In genomic region chr17:45990836-45991235, GRCh38 we compare ENCODE assay signal across 32 cellular contexts. TPM values are rescaled to one million over a fixed set of nuclear protein-coding genes. Genes with fewer than 3 reads are reported as not detected.
DNase-seq lines count a peak whose midpoint lies in the region; ATAC-seq and TF ChIP-seq lines count a peak whose summit lies in the region.
"Had no signal": no experiment of that assay in that cellular context is flagged by ENCODE, and none has a peak within 500 bp of the region (broad histone marks: within the 10 kb centered on the region; RNA-seq: fewer than 3 reads in every experiment).

No MANE protein-coding gene starts in this region.

- no peak overlapping the region for H2BK15ac ChIP-seq in H9 (ENCODE audit: low read depth, low read length)

- no peak overlapping the region for H2BK120ac ChIP-seq in H9 (ENCODE audit: low read depth, low read length, poor library complexity, severe bottlenecking)

- CTCF ChIA-PET in PC-3 (lab: Charles Lee), result no interaction called here

- no peaks in the 10 kb centered on the region for H3F3A ChIP-seq in PC-3 (ENCODE audit: low read length, unreplicated experiment)

- no peak overlapping the region for H2AFZ ChIP-seq in H9 (ENCODE audit: low read length)
- H2AFZ ChIP-seq in PC-3 (ENCODE audit: low read length), result no peak overlapping the region

- no peak overlapping the region for H4K91ac ChIP-seq in H9 (ENCODE audit: insufficient read length, low read depth, low read length)

- no peak overlapping the region for H2BK12ac ChIP-seq in H9 (ENCODE audit: insufficient read length, low read depth, low read length)

- no peaks in the 10 kb centered on the region for H3K36me3 Mint-ChIP-seq in H9 (ENCODE audit: insufficient read depth in 1 of 3, low read depth in 3 of 3)
- H3K36me3 Mint-ChIP-seq: activated naive CD8-positive, alpha-beta T cell treated with anti-CD3 and anti-CD28 coated beads, Interleukin-2, amount 10 ng/mL, durations not matched to agents 7 days and 5 days; CD14-positive monocyte; IgD-negative memory B cell; T-cell had no signal

- H3K18ac ChIP-seq in H9 (ENCODE audit: insufficient read length, low read depth, low read length), result no peak overlapping the region

- H3K27ac Mint-ChIP-seq in H9, result no peak overlapping the region
- H3K27ac Mint-ChIP-seq: activated naive CD8-positive, alpha-beta T cell treated with anti-CD3 and anti-CD28 coated beads, Interleukin-2, amount 10 ng/mL, durations not matched to agents 7 days and 5 days; CD14-positive monocyte; effector memory CD8-positive, alpha-beta T cell; IgD-negative memory B cell; T-cell had no signal

- DNase-seq in BE2C, result no peak
- no peak for DNase-seq in H9
- no peak for DNase-seq in PC-3
- no peak for DNase-seq in fibroblast of the aortic adventitia (ENCODE audit: low read depth)
- DNase-seq in MV-4-11 (lab: John Stamatoyannopoulos, UW), result no peak
- DNase-seq in SHP77 (lab: John Stamatoyannopoulos, UW), result no peak
- DNase-seq in NCI-H1092 treated with DMSO at 0.1 percent for 48 hours (lab: John Stamatoyannopoulos, UW), result no peak
- DNase-seq: activated effector memory CD4-positive, alpha-beta T cell treated with anti-CD3 and anti-CD28 coated beads, Interleukin-2, amount 50 U/mL, for 16 hours; activated naive CD8-positive, alpha-beta T cell treated with anti-CD3 and anti-CD28 coated beads, Interleukin-2, amount 10 ng/mL, durations not matched to agents 7 days and 5 days; Calu3; effector memory CD8-positive, alpha-beta T cell; gastrocnemius medialis; hypothalamus; left lung; MG63; NCI-H1694; NCI-H774; ovary; right cardiac atrium; stimulated activated CD4-positive, alpha-beta T cell treated with anti-CD3 and anti-CD28 coated beads, Interleukin-4, amount 100 ng/mL, for 24 hours; stimulated activated naive CD4-positive, alpha-beta T cell treated with Interleukin-2 at 50 U/mL for 16 hours; T-cell; uterus had no signal

- ATAC-seq in PC-3 (no peak), HG02798 (IDR thresholded peaks at IDR 0.05; ENCODE audit: poor library complexity, unreplicated experiment) (no peak)
- ATAC-seq: effector memory CD8-positive, alpha-beta T cell; esophagus mucosa; gastrocnemius medialis; left lung; Panc1; right cardiac atrium; T-cell had no signal

- no peaks in the 10 kb centered on the region for H3K4me1 ChIP-seq in BE2C
- no peaks in the 10 kb centered on the region for H3K4me1 ChIP-seq in H9 (ENCODE audit: insufficient read depth, low read length)
- no peaks in the 10 kb centered on the region for H3K4me1 ChIP-seq in PC-3 (ENCODE audit: insufficient read depth, low read length)
- H3K4me1 ChIP-seq: gastrocnemius medialis, left lung, uterus had no signal

- H3K4me1 Mint-ChIP-seq in H9, result peaks cover 9 to 13% of the 10 kb centered on the region in 2 experiments
- H3K4me1 Mint-ChIP-seq: CD14-positive monocyte had no signal

- H2BK20ac ChIP-seq in H9 (ENCODE audit: low read depth, low read length, poor library complexity, severe bottlenecking), result no peak overlapping the region

- H3K4me2 ChIP-seq in H9 (ENCODE audit: insufficient read depth, insufficient read length, low read length), result no peak overlapping the region
- H3K4me2 ChIP-seq in PC-3 (ENCODE audit: low read length), result no peak overlapping the region

- H4K20me1 ChIP-seq in H9 (ENCODE audit: control insufficient read depth, insufficient read depth, insufficient read length), result no peaks in the 10 kb centered on the region
- no peaks in the 10 kb centered on the region for H4K20me1 ChIP-seq in PC-3 (ENCODE audit: low read length)

- H3K27me3 Mint-ChIP-seq in H9 (ENCODE audit: low read depth), result peaks cover 4% of the 10 kb centered on the region; the same call in 1 of the 2 replicates
- H3K27me3 Mint-ChIP-seq: T-cell had no signal

- H3K9me3 Mint-ChIP-seq in H9, result peaks cover 4 to 7% of the 10 kb centered on the region in 2 experiments; a peak in 3 of 5 replicates
- H3K9me3 Mint-ChIP-seq: activated naive CD8-positive, alpha-beta T cell treated with anti-CD3 and anti-CD28 coated beads, Interleukin-2, amount 10 ng/mL, durations not matched to agents 7 days and 5 days; CD14-positive monocyte; effector memory CD8-positive, alpha-beta T cell; IgD-negative memory B cell; T-cell had no signal

- no TSS peak for BruUV-seq in PC-3 (replicated peaks; lab: Mats Ljungman, UMichigan)

- H4K5ac ChIP-seq in H9 (ENCODE audit: insufficient read length, low read depth, low read length), result no peak overlapping the region

- H3K56ac ChIP-seq in H9 (ENCODE audit: insufficient read length, low read depth, low read length), result no peak overlapping the region

- H3K36me3 ChIP-seq in BE2C (no peaks in the 10 kb centered on the region), PC-3 (ENCODE audit: low read depth, low read length) (no peaks in the 10 kb centered on the region)
- H3K36me3 ChIP-seq: left lung, MG63, ovary, thoracic aorta, uterus had no signal

- no peak overlapping the region for H3K9ac ChIP-seq in H9 (ENCODE audit: extremely low read depth, insufficient read length, low read length)
- H3K9ac ChIP-seq in PC-3 (ENCODE audit: low read length), result no peak overlapping the region

- no peaks in the 10 kb centered on the region for H3K23me2 ChIP-seq in H9 (ENCODE audit: insufficient read length, low read depth, low read length, poor library complexity, severe bottlenecking)

- H3K23ac ChIP-seq in H9 (ENCODE audit: insufficient read length, low read depth, low read length), result no peak overlapping the region

- H3K14ac ChIP-seq in H9 (ENCODE audit: insufficient read depth, low read length), result no peak overlapping the region

- POLR2A ChIA-PET in PC-3 (lab: Charles Lee; ENCODE audit: unreplicated experiment), result interaction anchor here (0.5 kb wide), 1 partner anchor 296 kb away, joined by 3 read pairs; no protein-coding TSS in a partner anchor

- no peak overlapping the region for H3T11ph ChIP-seq in H9 (ENCODE audit: low read length)

- H3K4me3 ChIP-seq in BE2C (ENCODE audit: low read depth, low read length) (no peak overlapping the region), PC-3 (ENCODE audit: low read length) (no peak overlapping the region), fibroblast of the aortic adventitia (ENCODE audit: low read depth, low read length) (no peak overlapping the region)
- H3K4me3 ChIP-seq: gastrocnemius medialis, left lung, MG63, ovary, thoracic aorta, uterus had no signal

- no peaks in the 10 kb centered on the region for H3K79me1 ChIP-seq in H9 (ENCODE audit: insufficient read depth, low read depth, low read length, poor library complexity, severe bottlenecking)

- no peaks in the 10 kb centered on the region for H3K9me3 ChIP-seq in BE2C
- no peaks in the 10 kb centered on the region for H3K9me3 ChIP-seq in H9 (ENCODE audit: control insufficient read depth, low read depth, low read length)
- H3K9me3 ChIP-seq in PC-3 (ENCODE audit: low read length), result no peaks in the 10 kb centered on the region
- H3K9me3 ChIP-seq: gastrocnemius medialis, left lung, ovary, thoracic aorta, uterus had no signal

- H2AK5ac ChIP-seq in H9 (ENCODE audit: insufficient read length, low read length), result no peak overlapping the region

- no peak overlapping the region for H3K27ac ChIP-seq in H9 (ENCODE audit: insufficient read length, low read depth, low read length)
- H3K27ac ChIP-seq in PC-3 (ENCODE audit: low read length), result no peak overlapping the region
- H3K27ac ChIP-seq: gastrocnemius medialis, left lung, ovary, thoracic aorta, uterus had no signal

- no peaks in the 10 kb centered on the region for H3K27me3 ChIP-seq in BE2C
- no peaks in the 10 kb centered on the region for H3K27me3 ChIP-seq in H9 (ENCODE audit: insufficient read depth, low read length)
- no peaks in the 10 kb centered on the region for H3K27me3 ChIP-seq in PC-3 (ENCODE audit: low read length)
- H3K27me3 ChIP-seq: gastrocnemius medialis, left lung, MG63, ovary, uterus had no signal

- H2BK5ac ChIP-seq in H9 (ENCODE audit: insufficient read length, low read length), result no peak overlapping the region

- TF ChIP-seq CTCF in BE2C (IDR thresholded peaks at IDR 0.05; ENCODE audit: low read depth, low read length), result peak; percentile 33; the same call in 1 of the 2 replicates
- peak; percentile 36; the same call in 1 of the 3 replicates for TF ChIP-seq CTCF in H9 (conservative IDR thresholded peaks at IDR 0.05)
- TF ChIP-seq CTCF in PC-3 (conservative IDR thresholded peaks at IDR 0.05; ENCODE audit: low read depth, low read length), result peak; percentile 34
- TF ChIP-seq CTCF in fibroblast of the aortic adventitia (IDR thresholded peaks at IDR 0.05; ENCODE audit: insufficient read depth, low read length), result peak; percentile 8

- no CpG with 5 or more reads among the region's 7 CpGs for WGBS in H9 (ENCODE audit: extremely low coverage, insufficient read length, low lambda C conversion rate)

- H3K79me2 ChIP-seq in H9 (ENCODE audit: insufficient read depth, low read length) (no peaks in the 10 kb centered on the region), PC-3 (ENCODE audit: low read length) (no peaks in the 10 kb centered on the region)

- no peaks in the 10 kb centered on the region for H3K9me2 ChIP-seq in PC-3 (replicated peaks; ENCODE audit: low read length)

- no peak overlapping the region for H3K4me3 Mint-ChIP-seq in H9
- H3K4me3 Mint-ChIP-seq: activated naive CD8-positive, alpha-beta T cell treated with anti-CD3 and anti-CD28 coated beads, Interleukin-2, amount 10 ng/mL, durations not matched to agents 7 days and 5 days; CD14-positive monocyte; effector memory CD8-positive, alpha-beta T cell; IgD-negative memory B cell; T-cell had no signal

- no peak overlapping the region for H4K8ac ChIP-seq in H9 (replicated peaks; ENCODE audit: insufficient read length, low read depth, low read length)

- intact Hi-C loops in PC-3 (cut with micrococcal nuclease), result no loop called here

- H3K4ac ChIP-seq in H9 (ENCODE audit: low read depth, low read length), result no peak overlapping the region

RNA-seq across cellular contexts. Expression of gene STH, which starts 8.2 kb away (rescaled TPM):
- polyA plus RNA-seq in BE2C (2012; ENCODE audit: insufficient read depth, insufficient read length, low read depth), result not detected
- total RNA-seq in H9 (2021) (not detected in 2 replicates), PC-3 (2014; rRNA removed) (not detected in 2 replicates), fibroblast of the aortic adventitia (ENCODE audit: low replicate concordance) (not detected in 2 replicates)
- total RNA-seq: activated naive CD8-positive, alpha-beta T cell treated with anti-CD3 and anti-CD28 coated beads, Interleukin-2, amount 10 ng/mL, durations not matched to agents 7 days and 5 days; Calu3; chondrocyte; Daoy; esophagus mucosa; gastrocnemius medialis; left lung; mesenteric fat pad; ovary; right cardiac atrium; T-cell; thoracic aorta; uterus had no signal
- polyA plus RNA-seq: CD14-positive monocyte, IgD-negative memory B cell, ovary, right cardiac atrium had no signal
